Comparison of ENCODE assay signal across 1 cellular context in genomic region chr7:35761882-35762720, GRCh38.
TF ChIP-seq lines count a peak whose summit lies in the region.

No MANE protein-coding gene starts in this region.

TF ChIP-seq in WTC11, 78 proteins besides CTCF, POLR2A, EP300 and RAD21 (continued from another document):
- TF ChIP-seq ZNF317 (CRISPR knock-in tag; IDR thresholded peaks at IDR 0.05; ENCODE audit: borderline replicate concordance, low read depth) (no peak), TP53 (CRISPR knock-in tag; IDR thresholded peaks at IDR 0.05) (no peak), PRRX2 (CRISPR knock-in tag; IDR thresholded peaks at IDR 0.05) (no peak), CBFB (CRISPR knock-in tag; IDR thresholded peaks at IDR 0.05; ENCODE audit: low read depth) (no peak)
